In the genomic region with DNA sequence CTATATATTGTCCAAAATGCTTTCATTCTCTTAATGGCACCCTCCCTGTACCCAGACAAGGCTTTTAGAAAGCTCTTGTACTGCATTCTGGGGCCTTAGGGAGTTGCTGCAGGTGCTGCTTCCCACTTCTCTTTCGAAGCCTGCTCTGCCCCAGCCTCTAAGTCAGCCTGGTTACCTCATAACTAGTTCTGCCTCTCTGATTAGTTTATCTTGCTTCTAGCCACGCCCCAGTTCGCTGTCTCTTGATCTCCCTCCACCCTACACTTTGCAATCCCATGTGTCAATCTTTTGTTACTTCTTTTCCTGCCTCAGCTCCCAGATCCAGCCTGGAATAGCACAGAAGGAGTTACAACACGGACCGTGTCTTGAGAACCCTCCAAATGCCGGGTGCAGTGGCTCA, we compare ENCODE assay signal across 1 cellular context.
TF ChIP-seq lines count a peak whose summit lies in the region.

No MANE protein-coding gene starts in this region.

TF ChIP-seq in H1, 55 proteins besides CTCF, POLR2A, EP300 and RAD21:
- TF ChIP-seq MAFK (IDR thresholded peaks at IDR 0.05; ENCODE audit: low read depth, low read length) = no peak
- TF ChIP-seq CREB1 (IDR thresholded peaks at IDR 0.05) = no peak
